Comparison of ENCODE assay signal across 1 cellular context in genomic region chr6:11767458-11767857, GRCh38.
TF ChIP-seq lines count a peak whose summit lies in the region.

No MANE protein-coding gene starts in this region.

TF ChIP-seq in IMR-90, 13 proteins besides CTCF, POLR2A, EP300 and RAD21:
- no peak for TF ChIP-seq USF2 (IDR thresholded peaks at IDR 0.05; ENCODE audit: low read depth, low read length)
- no peak for TF ChIP-seq NFE2L2 (IDR thresholded peaks at IDR 0.05; ENCODE audit: low read depth, low read length)
- no peak for TF ChIP-seq CEBPB (IDR thresholded peaks at IDR 0.05; ENCODE audit: low read depth, low read length)
- TF ChIP-seq BHLHE40 (IDR thresholded peaks at IDR 0.05; ENCODE audit: low read depth, low read length): no peak
- TF ChIP-seq MAFK (IDR thresholded peaks at IDR 0.05; ENCODE audit: low read depth, low read length): no peak
- no peak for TF ChIP-seq MAZ (IDR thresholded peaks at IDR 0.05; ENCODE audit: borderline replicate concordance, low read depth, low read length)
- TF ChIP-seq FOS (IDR thresholded peaks at IDR 0.05; ENCODE audit: low read depth, low read length): no peak
- TF ChIP-seq RCOR1 (IDR thresholded peaks at IDR 0.05; ENCODE audit: insufficient replicate concordance, low read length): no peak
- TF ChIP-seq RFX5 (IDR thresholded peaks at IDR 0.05; ENCODE audit: low read depth, low read length): no peak
- no peak for TF ChIP-seq ELK1 (IDR thresholded peaks at IDR 0.05; ENCODE audit: borderline replicate concordance, low read depth, low read length)
- TF ChIP-seq MXI1 (IDR thresholded peaks at IDR 0.05; ENCODE audit: borderline replicate concordance, low read depth, low read length): no peak
- TF ChIP-seq SMC3 (IDR thresholded peaks at IDR 0.05; ENCODE audit: low read depth, low read length): no peak
- no peak for TF ChIP-seq CHD1 (IDR thresholded peaks at IDR 0.05; ENCODE audit: low read depth, low read length)
